2 cellular contexts compared by ENCODE assay signal in genomic region chr18:9868857-9869712, GRCh38.
TF ChIP-seq lines count a peak whose summit lies in the region.

No MANE protein-coding gene starts in this region.

TF ChIP-seq in A549, 52 proteins besides CTCF, POLR2A, EP300 and RAD21 (continued from another document):
- no peak for TF ChIP-seq REST (IDR thresholded peaks at IDR 0.05)
- no peak for TF ChIP-seq JUN (IDR thresholded peaks at IDR 0.05)
- no peak for TF ChIP-seq E2F6 (IDR thresholded peaks at IDR 0.05; ENCODE audit: borderline replicate concordance, low read depth)
- TF ChIP-seq SMC3 (IDR thresholded peaks at IDR 0.05) = no peak
- no peak for TF ChIP-seq MYC (IDR thresholded peaks at IDR 0.05; ENCODE audit: borderline replicate concordance, low read length)

TF ChIP-seq in HCT116, 20 proteins besides CTCF, POLR2A, EP300 and RAD21:
- TF ChIP-seq ZBTB33 (IDR thresholded peaks at IDR 0.05; ENCODE audit: extremely low read depth, insufficient replicate concordance, low read length) (no peak), ATF3 (IDR thresholded peaks at IDR 0.05) (no peak), EZH2phosphoT487 (IDR thresholded peaks at IDR 0.05; ENCODE audit: borderline replicate concordance) (no peak), POLR2AphosphoS5 (IDR thresholded peaks at IDR 0.05; ENCODE audit: low read depth, low read length) (no peak), REST (IDR thresholded peaks at IDR 0.05; ENCODE audit: low read depth) (no peak)
TF ChIP-seq in HCT116: peak in this region for 0.
